ENCODE assay signal across 22 cellular contexts in genomic region chr5:55927861-55928655, GRCh38.
DNase-seq lines count a peak whose midpoint lies in the region; ATAC-seq and TF ChIP-seq lines count a peak whose summit lies in the region.
"Had no signal": no experiment of that assay in that cellular context is flagged by ENCODE, and none has a peak within 500 bp of the region (broad histone marks: within the 10 kb centered on the region; RNA-seq: fewer than 3 reads in every experiment).

No MANE protein-coding gene starts in this region.

- H3K23ac ChIP-seq in neuronal stem cell (ENCODE audit: low read depth, low read length, poor library complexity) = no peak overlapping the region

- H2AFZ ChIP-seq in Karpas-422 (ENCODE audit: low read length) (no peak overlapping the region), neuronal stem cell (ENCODE audit: low read length) (no peak overlapping the region)

- H3K79me2 ChIP-seq in Karpas-422 (ENCODE audit: low read length) = no peaks in the 10 kb centered on the region

- H3K4me3 ChIP-seq in Karpas-422 (ENCODE audit: low read length) = no peak overlapping the region
- no peak overlapping the region for H3K4me3 ChIP-seq in neuronal stem cell (ENCODE audit: low read length in 2 of 2)
- H3K4me3 ChIP-seq in vagina = no peak overlapping the region
- H3K4me3 ChIP-seq in esophagus squamous epithelium = no peak overlapping the region

- H4K20me1 ChIP-seq in Karpas-422 (ENCODE audit: insufficient read depth, low read depth, low read length) = no peaks in the 10 kb centered on the region

- peak; percentile 5 for DNase-seq in NCI-H748 (lab: John Stamatoyannopoulos, UW; ENCODE audit: unreplicated experiment)
- DNase-seq in NCI-H748 treated with DMSO at 0.1 percent for 48 hours (lab: John Stamatoyannopoulos, UW) = no peak
- DNase-seq in Karpas-422 = peak; percentile 16
- peak; percentile 60 for DNase-seq in islet precursor cell
- DNase-seq in neuronal stem cell (ENCODE audit: low spot score) = no peak
- DNase-seq in vagina (ENCODE audit: extremely low spot score in 2 of 2) = no peak
- DNase-seq in esophagus squamous epithelium (lab: John Stamatoyannopoulos, UW) = no peak
- DNase-seq: Calu3; CD4-positive, alpha-beta T cell; HCEC 1CT; IMR-90; Kasumi-1; MM.1S; NCI-H1092 treated with DMSO at 0.1 percent for 48 hours; NCI-H146; NCI-H2081; NCI-H2171 treated with DMSO at 0.1 percent for 48 hours; NCI-H774; PC-3 had no signal

- no peak for TF ChIP-seq CTCF in vagina (IDR thresholded peaks at IDR 0.05)
- no peak for TF ChIP-seq CTCF in esophagus squamous epithelium (IDR thresholded peaks at IDR 0.05)

- no peak for ATAC-seq in GM21619 (IDR thresholded peaks at IDR 0.05; ENCODE audit: unreplicated experiment)
- ATAC-seq: PC-3 had no signal

- no peak overlapping the region for H3K4me2 ChIP-seq in Karpas-422 (ENCODE audit: low read depth, low read length, poor library complexity, severe bottlenecking)
- H3K4me2 ChIP-seq in neuronal stem cell (ENCODE audit: insufficient read depth, low read length, poor library complexity, severe bottlenecking) = no peak overlapping the region

- no peaks in the 10 kb centered on the region for H3K9me2 ChIP-seq in Karpas-422 (replicated peaks; ENCODE audit: insufficient read depth, low read length)

- no peak overlapping the region for H4K8ac ChIP-seq in neuronal stem cell (ENCODE audit: low read depth, low read length)

- H3K36me3 ChIP-seq in Karpas-422 (ENCODE audit: insufficient read depth, low read length) (no peaks in the 10 kb centered on the region), neuronal stem cell (replicated peaks in 1 of 2; ENCODE audit: control insufficient read depth in 2 of 2, insufficient read depth in 2 of 2, low read length in 2 of 2) (no peaks in the 10 kb centered on the region), vagina (no peaks in the 10 kb centered on the region), esophagus squamous epithelium (no peaks in the 10 kb centered on the region)

- H3K9me3 ChIP-seq in Karpas-422 (ENCODE audit: low read length) (no peaks in the 10 kb centered on the region), neuronal stem cell (replicated peaks in 1 of 2; ENCODE audit: control insufficient read depth in 2 of 2, insufficient read depth in 1 of 2, low read depth in 1 of 2, low read length in 2 of 2) (peaks cover 0 to 4% of the 10 kb centered on the region in 2 donors), vagina (no peaks in the 10 kb centered on the region), esophagus squamous epithelium (no peaks in the 10 kb centered on the region)

- H3K27ac ChIP-seq in Karpas-422 (ENCODE audit: low read length) (no peak overlapping the region), neuronal stem cell (replicated peaks; ENCODE audit: low read length) (no peak overlapping the region), vagina (no peak overlapping the region), esophagus squamous epithelium (no peak overlapping the region)
- H3K27ac ChIP-seq: 22Rv1, HL-60 had no signal

- H3K27me3 ChIP-seq in Karpas-422 (ENCODE audit: low read length) = no peaks in the 10 kb centered on the region
- H3K27me3 ChIP-seq in neuronal stem cell (ENCODE audit: control insufficient read depth in 3 of 3, insufficient read depth in 3 of 3, low read depth in 1 of 3, low read length in 3 of 3) = peaks cover 0 to 3% (median 0%) of the 10 kb centered on the region in 3 experiments
- no peaks in the 10 kb centered on the region for H3K27me3 ChIP-seq in vagina
- H3K27me3 ChIP-seq in esophagus squamous epithelium = no peaks in the 10 kb centered on the region

- no peak overlapping the region for H2BK15ac ChIP-seq in neuronal stem cell (ENCODE audit: low read length)

- no CpG with 5 or more reads among the region's 12 CpGs for WGBS in neuronal stem cell (ENCODE audit: extremely low coverage in 2 of 2, insufficient read length in 2 of 2, insufficient replicate concordance in 1 of 2), 2 donors
- WGBS in esophagus squamous epithelium, 2 donors = 75 to 84% methylated on average over 8 to 11 of the region's 12 CpGs

- H3K18ac ChIP-seq in neuronal stem cell (ENCODE audit: low read length) = peak overlapping the region; percentile 3

- H4K91ac ChIP-seq in neuronal stem cell (ENCODE audit: low read depth, low read length, poor library complexity) = no peak overlapping the region

- H3K79me1 ChIP-seq in neuronal stem cell (ENCODE audit: low read depth, low read length) = no peaks in the 10 kb centered on the region

- no peak overlapping the region for H2BK12ac ChIP-seq in neuronal stem cell (ENCODE audit: low read length)

- H3K4ac ChIP-seq in neuronal stem cell (ENCODE audit: low read length) = no peak overlapping the region

- no peak overlapping the region for H2BK5ac ChIP-seq in neuronal stem cell (ENCODE audit: low read length)

- no peak overlapping the region for H2BK120ac ChIP-seq in neuronal stem cell (ENCODE audit: low read depth, low read length)

- no peak overlapping the region for H3K9ac ChIP-seq in Karpas-422 (ENCODE audit: low read length)
- no peak overlapping the region for H3K9ac ChIP-seq in neuronal stem cell (ENCODE audit: low read depth, low read length, poor library complexity)

- H2AK5ac ChIP-seq in neuronal stem cell (ENCODE audit: low read depth, low read length) = no peak overlapping the region

- H3K14ac ChIP-seq in neuronal stem cell (ENCODE audit: low read length) = no peak overlapping the region

- intact Hi-C loops in vagina (cut with DNase I) = no loop called here
- intact Hi-C loops in esophagus squamous epithelium (cut with DNase I) = no loop called here

- H3K4me1 ChIP-seq in Karpas-422 (ENCODE audit: low read length) = no peaks in the 10 kb centered on the region
- no peaks in the 10 kb centered on the region for H3K4me1 ChIP-seq in neuronal stem cell (ENCODE audit: control insufficient read depth in 2 of 2, insufficient read depth in 1 of 2, low read depth in 1 of 2, low read length in 2 of 2)
- H3K4me1 ChIP-seq in vagina = no peaks in the 10 kb centered on the region
- peaks cover 0 to 9% (median 0%) of the 10 kb centered on the region in 3 donors for H3K4me1 ChIP-seq in esophagus squamous epithelium

- no peak for TF ChIP-seq POLR2A in vagina (IDR thresholded peaks at IDR 0.05)
- TF ChIP-seq POLR2A in esophagus squamous epithelium (IDR thresholded peaks at IDR 0.05) = no peak

Comparison
In these comparisons a context has a peak if more than half of its experiments do, and no peak if none do; other contexts are left out.
1. DNase-seq: peak in NCI-H748 (single experiment), Karpas-422 (single experiment) and islet precursor cell (single experiment); none in NCI-H748 treated with DMSO at 0.1 percent for 48 hours (single experiment), neuronal stem cell (single experiment), vagina (0 of 2) and esophagus squamous epithelium (single experiment).